Comparison of ENCODE assay signal across 14 cellular contexts in the genomic region with DNA sequence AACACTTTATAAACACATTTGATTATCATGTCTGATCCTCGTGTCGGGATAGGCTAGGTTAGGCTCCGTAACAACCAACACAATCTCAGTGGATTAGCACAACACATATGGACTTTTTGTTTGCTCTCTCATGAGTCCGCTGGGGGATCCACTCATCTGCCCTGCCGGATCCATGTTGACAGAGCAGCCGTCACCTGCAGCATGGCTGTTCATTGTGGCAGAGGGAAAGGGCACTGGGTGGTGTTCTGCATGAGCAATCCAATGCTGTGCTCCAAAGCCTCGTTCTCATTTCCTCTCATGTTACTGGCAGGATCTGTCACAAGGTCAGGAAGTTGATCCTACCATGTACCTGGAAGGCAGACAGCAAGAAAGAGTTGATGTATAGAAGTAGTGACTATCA.
"Had no signal": no experiment of that assay in that cellular context is flagged by ENCODE, and none has a peak within 500 bp of the region (broad histone marks: within the 10 kb centered on the region; RNA-seq: fewer than 3 reads in every experiment).

No MANE protein-coding gene starts in this region.

- H3K27me3 ChIP-seq: stomach had no signal

- H3K9me3 ChIP-seq: stomach, thoracic aorta had no signal

- H3K4me3 ChIP-seq: skin epidermis, stomach, thoracic aorta had no signal

- DNase-seq: activated CD4-positive, alpha-beta memory T cell treated with anti-CD3 and anti-CD28 coated beads for 36 hours; activated CD4-positive, alpha-beta T cell treated with anti-CD3 and anti-CD28 coated beads for 1 hour; activated gamma-delta T cell treated with Interleukin-2 at 50 U/mL for 16 hours; activated naive CD8-positive, alpha-beta T cell treated with anti-CD3 and anti-CD28 coated beads for 36 hours; activated T-cell treated with anti-CD3 and anti-CD28 coated beads, Interleukin-2, amount 50 U/mL, for 4 hours; cerebellar nuclear complex; glutamatergic neuron; left cardiac atrium; naive B cell; retina; stomach had no signal

- H3K4me1 ChIP-seq: stomach had no signal

- H3K27ac ChIP-seq: skin epidermis, stomach, thoracic aorta had no signal

- ATAC-seq: activated T-cell treated with anti-CD3 and anti-CD28 coated beads, Interleukin-2, amount 50 U/mL, for 4 hours; esophagus mucosa; left cardiac atrium had no signal
